Comparison of ENCODE assay signal across 1 cellular context in the genomic region with DNA sequence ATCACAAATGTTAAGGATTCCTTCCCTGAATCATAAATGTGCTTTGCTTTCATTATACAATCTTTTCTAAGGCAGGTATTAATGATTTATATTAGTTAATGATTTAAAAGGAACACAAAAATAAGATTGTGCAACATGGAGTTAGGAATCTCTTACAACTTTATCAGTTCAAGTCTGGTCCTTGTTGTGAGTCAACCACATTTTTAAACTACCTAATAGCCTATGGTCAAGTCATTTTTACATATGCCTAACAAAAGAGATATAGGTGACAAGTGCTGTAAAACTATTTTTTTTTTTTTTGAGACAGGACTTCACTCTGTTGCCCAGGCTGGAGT.
TF ChIP-seq lines count a peak whose summit lies in the region.

No MANE protein-coding gene starts in this region.

TF ChIP-seq in HCT116, 20 proteins besides CTCF, POLR2A, EP300 and RAD21 (continued from another document):
- no peak for TF ChIP-seq YY1 (IDR thresholded peaks at IDR 0.05; ENCODE audit: extremely low read depth, insufficient replicate concordance, low read depth, low read length)
- TF ChIP-seq POLR2AphosphoS5 (IDR thresholded peaks at IDR 0.05; ENCODE audit: low read depth, low read length) = no peak
- no peak for TF ChIP-seq JUND (IDR thresholded peaks at IDR 0.05)
- no peak for TF ChIP-seq EZH2 (IDR thresholded peaks at IDR 0.05)
- no peak for TF ChIP-seq EGR1 (IDR thresholded peaks at IDR 0.05; ENCODE audit: low read depth)
- TF ChIP-seq, protein P1, sequence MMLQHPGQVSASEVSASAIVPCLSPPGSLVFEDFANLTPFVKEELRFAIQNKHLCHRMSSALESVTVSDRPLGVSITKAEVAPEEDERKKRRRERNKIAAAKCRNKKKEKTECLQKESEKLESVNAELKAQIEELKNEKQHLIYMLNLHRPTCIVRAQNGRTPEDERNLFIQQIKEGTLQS (IDR thresholded peaks at IDR 0.05) = no peak
- no peak for TF ChIP-seq SP1 (IDR thresholded peaks at IDR 0.05; ENCODE audit: low read depth)
- no peak for TF ChIP-seq EZH2phosphoT487 (IDR thresholded peaks at IDR 0.05; ENCODE audit: borderline replicate concordance)
- no peak for TF ChIP-seq ZBTB33 (IDR thresholded peaks at IDR 0.05; ENCODE audit: extremely low read depth, insufficient replicate concordance, low read length)
- no peak for TF ChIP-seq ZNF274 (IDR thresholded peaks at IDR 0.05; ENCODE audit: low read depth, low read length)
